1 cellular context compared by ENCODE assay signal in the genomic region with DNA sequence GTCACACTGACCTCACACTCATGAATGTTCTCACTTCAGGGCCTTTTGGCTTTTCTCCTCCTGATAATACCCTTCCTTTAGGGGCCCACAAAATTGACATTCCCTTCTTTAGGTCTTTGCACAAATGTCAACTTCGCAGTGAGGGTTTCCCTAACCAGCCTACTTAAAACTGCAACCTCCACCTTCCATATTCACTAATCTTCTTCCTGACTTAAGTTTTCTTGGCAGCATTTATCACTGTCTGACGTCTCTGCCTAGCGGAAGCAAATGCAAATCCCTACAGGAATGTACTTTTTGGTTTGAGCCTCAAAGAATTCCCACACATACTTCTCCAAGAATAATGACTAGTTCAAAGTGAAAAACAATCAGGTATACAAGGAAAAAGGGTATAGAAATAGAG.
A peak's percentile ranks its signal among the peaks of the same experiment; 100 is the strongest.
TF ChIP-seq lines count a peak whose summit lies in the region.

No MANE protein-coding gene starts in this region.

TF ChIP-seq in H1, 55 proteins besides CTCF, POLR2A, EP300 and RAD21:
- TF ChIP-seq SP4 (IDR thresholded peaks at IDR 0.05; ENCODE audit: low read length) = no peak
- no peak for TF ChIP-seq EGR1 (IDR thresholded peaks at IDR 0.05; ENCODE audit: borderline replicate concordance, low read depth, low read length)
- TF ChIP-seq TEAD4 (IDR thresholded peaks at IDR 0.05; ENCODE audit: low read depth, low read length) = 0 out of 2 replicates have a peak, but pooled peaks have one; percentile 7
- no peak for TF ChIP-seq SUZ12 (IDR thresholded peaks at IDR 0.05; ENCODE audit: low read length)
